11 cellular contexts compared by ENCODE assay signal in the genomic region with DNA sequence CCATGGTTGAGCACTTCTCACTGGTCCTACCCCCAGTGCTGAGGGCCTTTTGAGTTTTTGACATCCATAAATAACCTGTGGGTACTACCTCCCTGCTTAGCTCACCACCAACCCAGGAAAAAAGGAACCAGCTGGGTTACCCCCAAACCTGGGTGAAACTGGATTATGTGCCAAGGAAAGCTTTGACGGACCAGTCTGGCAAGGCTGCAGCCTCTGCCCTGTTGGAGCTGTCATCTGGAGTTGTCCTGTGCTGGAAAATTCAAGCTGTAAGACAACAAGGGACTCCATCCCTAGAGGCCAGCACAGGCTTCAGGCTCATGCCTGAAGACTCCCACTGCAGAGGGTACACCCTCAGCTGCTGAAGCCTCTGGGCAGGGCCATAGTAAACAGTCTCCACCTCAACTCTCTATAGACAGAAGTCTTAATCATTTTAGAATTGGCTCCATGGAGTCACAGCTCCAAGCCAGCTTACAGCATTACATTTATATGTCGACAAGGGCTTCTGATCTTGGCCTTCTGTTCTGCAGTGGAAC.
A peak's percentile ranks its signal among the peaks of the same experiment; 100 is the strongest.
DNase-seq lines count a peak whose midpoint lies in the region; ATAC-seq and TF ChIP-seq lines count a peak whose summit lies in the region.
"Had no signal": no experiment of that assay in that cellular context is flagged by ENCODE, and none has a peak within 500 bp of the region (broad histone marks: within the 10 kb centered on the region; RNA-seq: fewer than 3 reads in every experiment).

No MANE protein-coding gene starts in this region.

- H3K27me3 Mint-ChIP-seq in CD4-positive, alpha-beta T cell, result no peaks in the 10 kb centered on the region

- CTCF ChIA-PET in CD4-positive, alpha-beta T cell (lab: Charles Lee), result interaction anchor here (1.3 to 1.5 kb wide), 2 partner anchors 13 to 22 kb away, joined by 3 read pairs; no protein-coding TSS in a partner anchor
- CTCF ChIA-PET in PC-9 (lab: Charles Lee), result no interaction called here

- TF ChIP-seq POLR2A in sigmoid colon (IDR thresholded peaks at IDR 0.05), result no peak

- WGBS in sigmoid colon, 2 donors, result 20 to 58% methylated on average over 2 of the region's 2 CpGs

- ATAC-seq in CD4-positive, alpha-beta T cell (ENCODE audit: poor library complexity), result peak; percentile 4
- peak; percentile 44 for ATAC-seq in esophagus mucosa
- no peak for ATAC-seq in HG03432 (IDR thresholded peaks at IDR 0.05; ENCODE audit: unreplicated experiment)

- peak overlapping the region; percentile 76 for H3K4me2 ChIP-seq in PC-9

- peak overlapping the region; percentile 82 for H3K4me3 Mint-ChIP-seq in CD4-positive, alpha-beta T cell
- H3K4me3 Mint-ChIP-seq: nephron had no signal

- H3K27ac ChIP-seq in CD4-positive, alpha-beta T cell (ENCODE audit: low read depth, low read length), result peak overlapping the region; percentile 95
- H3K27ac ChIP-seq in PC-9, result peak overlapping the region; percentile 93
- peak overlapping the region; percentile 20 to 75 (median 35) for H3K27ac ChIP-seq in sigmoid colon
- H3K27ac ChIP-seq: VCaP had no signal

- H3K36me3 Mint-ChIP-seq in CD4-positive, alpha-beta T cell (ENCODE audit: low read depth), result peaks cover 90% of the 10 kb centered on the region

- no peaks in the 10 kb centered on the region for H3K9me3 ChIP-seq in CD4-positive, alpha-beta T cell (ENCODE audit: control insufficient read depth, low read length)
- H3K9me3 ChIP-seq in PC-9 (ENCODE audit: insufficient read depth, low read depth), result no peaks in the 10 kb centered on the region
- no peaks in the 10 kb centered on the region for H3K9me3 ChIP-seq in sigmoid colon

- H4K20me1 ChIP-seq in PC-9 (ENCODE audit: insufficient read depth), result no peaks in the 10 kb centered on the region

- H3K4me1 Mint-ChIP-seq in CD4-positive, alpha-beta T cell (ENCODE audit: low read depth), result peaks cover 98% of the 10 kb centered on the region

- no peaks in the 10 kb centered on the region for H3K9me3 Mint-ChIP-seq in CD4-positive, alpha-beta T cell
- H3K9me3 Mint-ChIP-seq: nephron had no signal

- BruUV-seq in PC-9 (replicated peaks; lab: Mats Ljungman, UMichigan), result no TSS peak

- H3K79me2 ChIP-seq in PC-9 (ENCODE audit: low read depth), result peaks cover 83% of the 10 kb centered on the region

- DNase-seq in CD4-positive, alpha-beta T cell, result no peak
- DNase-seq in PC-9 (no peak), sigmoid colon (no peak), cortex of kidney (lab: John Stamatoyannopoulos, UW) (no peak), hepatic stellate cell (ENCODE audit: low spot score) (no peak), H7 (no peak)
- DNase-seq: DMS79 had no signal

- H3F3A ChIP-seq in PC-9 (ENCODE audit: insufficient read depth, low read depth), result peaks cover 24% of the 10 kb centered on the region

- no peaks in the 10 kb centered on the region for H3K9me2 ChIP-seq in PC-9 (ENCODE audit: insufficient read depth)

- H3K4me1 ChIP-seq in PC-9 (replicated peaks; ENCODE audit: insufficient read depth) (peaks cover 52% of the 10 kb centered on the region), sigmoid colon (peaks cover 0 to 4% (median under 1%) of the 10 kb centered on the region in 4 donors)

- no peak for TF ChIP-seq CTCF in CD4-positive, alpha-beta T cell (IDR thresholded peaks at IDR 0.05)
- no peak for TF ChIP-seq CTCF in PC-9 (conservative IDR thresholded peaks at IDR 0.05)
- TF ChIP-seq CTCF in sigmoid colon (IDR thresholded peaks at IDR 0.05), result no peak

- peak overlapping the region; percentile 96 for H3K27ac Mint-ChIP-seq in CD4-positive, alpha-beta T cell

- intact Hi-C loops in CD4-positive, alpha-beta T cell (cut with DNase I, micrococcal nuclease), result loop anchor here (2.0 to 10.0 kb wide), 3 partner anchors 19 to 345 kb away; a partner anchor contains a TSS
- intact Hi-C loops in PC-9 (cut with micrococcal nuclease; ENCODE audit: unreplicated experiment) (loop anchor here (2.0 kb wide), 1 partner anchor 13 kb away; no protein-coding TSS in a partner anchor), sigmoid colon (cut with DNase I) (no loop called here)

- POLR2A ChIA-PET in CD4-positive, alpha-beta T cell (lab: Charles Lee), result interaction anchor here (0.8 to 16.7 kb wide), 6 partner anchors 9 to 48 kb away, joined by 3 to 475 read pairs (median 5); no protein-coding TSS in a partner anchor
- POLR2A ChIA-PET in PC-9 (lab: Charles Lee; ENCODE audit: unreplicated experiment), result no interaction called here

- H3K27me3 ChIP-seq in CD4-positive, alpha-beta T cell (ENCODE audit: control insufficient read depth, insufficient read depth, low read length), result no peaks in the 10 kb centered on the region
- no peaks in the 10 kb centered on the region for H3K27me3 ChIP-seq in PC-9 (ENCODE audit: insufficient read depth, low read depth)
- no peaks in the 10 kb centered on the region for H3K27me3 ChIP-seq in sigmoid colon
- no peaks in the 10 kb centered on the region for H3K27me3 ChIP-seq in H7 (ENCODE audit: control insufficient read depth, insufficient read depth, low read length)

- H3K36me3 ChIP-seq in PC-9 (ENCODE audit: low read depth) (no peaks in the 10 kb centered on the region), sigmoid colon (no peaks in the 10 kb centered on the region), H7 (replicated peaks; ENCODE audit: control insufficient read depth, insufficient read depth, low read length) (no peaks in the 10 kb centered on the region)

- H3K4me3 ChIP-seq in PC-9 (no peak overlapping the region), sigmoid colon (no peak overlapping the region), H7 (ENCODE audit: insufficient read depth, low read depth, low read length) (no peak overlapping the region)

- no peak for TF ChIP-seq EP300 in sigmoid colon (IDR thresholded peaks at IDR 0.05)

- no peak overlapping the region for H2AFZ ChIP-seq in PC-9

Comparison
In these comparisons a context has a peak if more than half of its experiments do, and no peak if none do; other contexts are left out.
1. H3K27ac ChIP-seq: peak in every context shown above with its lines; median percentile 95 in CD4-positive, alpha-beta T cell; 93 in PC-9; 35 in sigmoid colon.